ENCODE assay signal across 13 cellular contexts in the genomic region with DNA sequence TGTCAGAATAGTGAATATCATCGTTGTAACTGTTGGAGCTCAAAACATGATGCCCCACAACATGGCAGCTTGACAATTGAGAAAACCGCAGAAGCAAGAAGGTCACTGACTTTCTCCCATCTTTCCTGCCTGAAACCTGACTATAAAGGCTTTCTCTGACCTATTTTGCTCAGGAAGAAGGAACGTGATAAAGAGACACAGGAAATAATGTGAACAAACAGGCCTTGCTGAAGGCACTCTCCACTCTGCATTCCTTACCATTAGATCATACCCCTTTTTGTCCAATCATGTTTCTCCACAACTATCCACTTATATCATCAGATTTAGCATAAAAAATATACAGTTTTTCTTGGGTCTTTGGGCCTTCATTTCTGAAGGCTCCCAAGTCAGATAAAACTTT.
"Had no signal": no experiment of that assay in that cellular context is flagged by ENCODE, and none has a peak within 500 bp of the region (broad histone marks: within the 10 kb centered on the region; RNA-seq: fewer than 3 reads in every experiment).

No MANE protein-coding gene starts in this region.

- H3K27ac Mint-ChIP-seq: activated CD8-positive, alpha-beta memory T cell treated with anti-CD3 and anti-CD28 coated beads, Interleukin-2, amount 10 ng/mL, durations not matched to agents 7 days and 5 days; activated naive CD8-positive, alpha-beta T cell; naive B cell had no signal

- H3K4me1 Mint-ChIP-seq: activated CD8-positive, alpha-beta memory T cell treated with anti-CD3 and anti-CD28 coated beads, Interleukin-2, amount 10 ng/mL, durations not matched to agents 7 days and 5 days; naive B cell had no signal

- DNase-seq: activated CD8-positive, alpha-beta memory T cell treated with anti-CD3 and anti-CD28 coated beads, Interleukin-2, amount 10 ng/mL, durations not matched to agents 7 days and 5 days; activated gamma-delta T cell; activated T-cell treated with anti-CD3 and anti-CD28 coated beads, Interleukin-2, amount 50 U/mL, for 4 hours; effector CD4-positive, alpha-beta T cell; midbrain; naive B cell had no signal

- H3K4me3 ChIP-seq: coronary artery, gastroesophageal sphincter, hepatocyte, skin epidermis, tibial nerve had no signal

- H3K27me3 Mint-ChIP-seq: activated CD8-positive, alpha-beta memory T cell treated with anti-CD3 and anti-CD28 coated beads, Interleukin-2, amount 10 ng/mL, durations not matched to agents 7 days and 5 days; activated naive CD8-positive, alpha-beta T cell; naive B cell had no signal

- H3K36me3 Mint-ChIP-seq: activated CD8-positive, alpha-beta memory T cell treated with anti-CD3 and anti-CD28 coated beads, Interleukin-2, amount 10 ng/mL, durations not matched to agents 7 days and 5 days; activated naive CD8-positive, alpha-beta T cell; naive B cell had no signal

- H3K4me3 Mint-ChIP-seq: activated CD8-positive, alpha-beta memory T cell treated with anti-CD3 and anti-CD28 coated beads, Interleukin-2, amount 10 ng/mL, durations not matched to agents 7 days and 5 days; activated naive CD8-positive, alpha-beta T cell; activated T-cell treated with anti-CD3 and anti-CD28 coated beads, Interleukin-2, amount 50 U/mL, for 4 hours; naive B cell had no signal

- ATAC-seq: activated CD4-positive, CD25-positive, alpha-beta regulatory T cell treated with anti-CD3 and anti-CD28 coated beads, Interleukin-2, amount 50 U/mL, for 24 hours; activated CD8-positive, alpha-beta memory T cell treated with anti-CD3 and anti-CD28 coated beads, Interleukin-2, amount 10 ng/mL, durations not matched to agents 7 days and 5 days; activated T-cell treated with anti-CD3 and anti-CD28 coated beads, Interleukin-2, amount 50 U/mL, for 4 hours; gastroesophageal sphincter had no signal
